In the genomic region with DNA sequence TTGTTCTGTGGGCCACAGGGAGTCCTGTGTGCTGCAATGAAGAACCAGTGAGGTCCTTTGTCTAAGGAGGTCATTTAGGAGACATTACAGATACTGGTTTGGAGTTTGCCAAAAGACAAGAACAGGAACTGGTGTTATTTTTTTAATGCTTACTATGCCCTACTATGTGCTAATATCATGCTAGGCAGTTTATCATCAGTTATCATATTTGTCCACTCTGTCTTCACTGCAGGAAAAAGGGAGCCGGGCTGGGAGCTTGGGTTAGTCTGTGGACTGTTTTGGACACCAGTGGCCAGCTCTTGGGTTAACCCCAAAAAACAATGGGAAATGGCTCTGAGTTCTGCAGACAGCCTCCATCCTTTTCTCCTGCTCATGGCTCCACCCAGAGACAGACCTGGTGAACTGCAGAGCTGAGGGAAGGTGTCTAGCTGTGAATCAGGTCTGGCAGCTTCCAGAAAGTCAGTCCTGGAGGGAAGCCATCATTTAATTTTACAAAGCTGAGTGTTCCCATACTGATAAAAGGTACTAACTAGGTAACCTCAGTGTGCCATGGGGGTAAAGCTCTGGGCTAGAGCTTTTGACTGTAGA, we compare ENCODE assay signal across 8 cellular contexts.
DNase-seq lines count a peak whose midpoint lies in the region; ATAC-seq, FAIRE-seq and TF ChIP-seq lines count a peak whose summit lies in the region.

No MANE protein-coding gene starts in this region.

- H3K36me3 ChIP-seq in astrocyte (ENCODE audit: insufficient read depth, low read length) = peaks cover 9% of the 10 kb centered on the region

- no peaks in the 10 kb centered on the region for H3K4me1 ChIP-seq in astrocyte (ENCODE audit: insufficient read depth, low read length)

- H3K36me3 Mint-ChIP-seq in activated naive CD8-positive, alpha-beta T cell = peaks cover 16% of the 10 kb centered on the region
- H3K36me3 Mint-ChIP-seq in activated naive CD8-positive, alpha-beta T cell treated with anti-CD3 and anti-CD28 coated beads, Interleukin-2, amount 50 U/mL, for 24 hours (ENCODE audit: low read depth) = peaks cover 57% of the 10 kb centered on the region
- H3K36me3 Mint-ChIP-seq in astrocyte (ENCODE audit: low read depth, unreplicated experiment) = peaks cover 19% of the 10 kb centered on the region

- H3K9me3 ChIP-seq in astrocyte (ENCODE audit: insufficient read depth, low read depth, low read length) = no peaks in the 10 kb centered on the region

- peaks cover 18% of the 10 kb centered on the region for H4K20me1 ChIP-seq in astrocyte (ENCODE audit: insufficient read depth, low read length)

- H3K4me1 Mint-ChIP-seq in activated naive CD8-positive, alpha-beta T cell (ENCODE audit: low read depth) = peaks cover 35% of the 10 kb centered on the region
- peaks cover 33% of the 10 kb centered on the region for H3K4me1 Mint-ChIP-seq in activated naive CD8-positive, alpha-beta T cell treated with anti-CD3 and anti-CD28 coated beads, Interleukin-2, amount 50 U/mL, for 24 hours
- H3K4me1 Mint-ChIP-seq in astrocyte (ENCODE audit: low read depth, unreplicated experiment) = peaks cover 2% of the 10 kb centered on the region

- H3K27ac Mint-ChIP-seq in activated naive CD8-positive, alpha-beta T cell = peak overlapping the region; percentile 90
- H3K27ac Mint-ChIP-seq in activated naive CD8-positive, alpha-beta T cell treated with anti-CD3 and anti-CD28 coated beads, Interleukin-2, amount 50 U/mL, for 24 hours = no peak overlapping the region
- H3K27ac Mint-ChIP-seq in astrocyte (ENCODE audit: unreplicated experiment) = peak overlapping the region; percentile 28

- peak; percentile 50 for TF ChIP-seq RAD21 in Ishikawa (IDR thresholded peaks at IDR 0.05; ENCODE audit: low read depth)

- H3K27ac ChIP-seq in astrocyte (ENCODE audit: low read depth, low read length) = no peak overlapping the region

- no peaks in the 10 kb centered on the region for H3K27me3 Mint-ChIP-seq in activated naive CD8-positive, alpha-beta T cell
- H3K27me3 Mint-ChIP-seq in activated naive CD8-positive, alpha-beta T cell treated with anti-CD3 and anti-CD28 coated beads, Interleukin-2, amount 50 U/mL, for 24 hours = peaks cover 2% of the 10 kb centered on the region
- no peaks in the 10 kb centered on the region for H3K27me3 Mint-ChIP-seq in astrocyte (ENCODE audit: low read depth, unreplicated experiment)

- no peak overlapping the region for H3K9ac ChIP-seq in astrocyte (ENCODE audit: low read length)

- no peak overlapping the region for H3K4me3 ChIP-seq in astrocyte (ENCODE audit: insufficient read depth, low read depth, low read length)

- H3K9me3 Mint-ChIP-seq in activated naive CD8-positive, alpha-beta T cell (ENCODE audit: low read depth) = no peaks in the 10 kb centered on the region
- no peaks in the 10 kb centered on the region for H3K9me3 Mint-ChIP-seq in activated naive CD8-positive, alpha-beta T cell treated with anti-CD3 and anti-CD28 coated beads, Interleukin-2, amount 50 U/mL, for 24 hours
- H3K9me3 Mint-ChIP-seq in astrocyte (ENCODE audit: unreplicated experiment) = no peaks in the 10 kb centered on the region

- no peak for DNase-seq in activated naive CD8-positive, alpha-beta T cell treated with anti-CD3 and anti-CD28 coated beads, Interleukin-2, amount 50 U/mL, for 24 hours
- DNase-seq in astrocyte (ENCODE audit: low read depth) = peak; percentile 7
- DNase-seq in kidney glomerular epithelial cell (lab: John Stamatoyannopoulos, UW) = peak; percentile 0

- H3K4me2 ChIP-seq in astrocyte (ENCODE audit: low read length) = no peak overlapping the region

- peak overlapping the region; percentile 40 for H3K4me3 Mint-ChIP-seq in activated naive CD8-positive, alpha-beta T cell
- no peak overlapping the region for H3K4me3 Mint-ChIP-seq in activated naive CD8-positive, alpha-beta T cell treated with anti-CD3 and anti-CD28 coated beads, Interleukin-2, amount 50 U/mL, for 24 hours
- no peak overlapping the region for H3K4me3 Mint-ChIP-seq in astrocyte (ENCODE audit: unreplicated experiment)

- H3K27me3 ChIP-seq in astrocyte (ENCODE audit: insufficient read depth, low read length) = no peaks in the 10 kb centered on the region

- TF ChIP-seq CTCF in astrocyte (IDR thresholded peaks at IDR 0.05; ENCODE audit: insufficient read depth, low read depth, low read length) = peak; percentile 32

- H2AFZ ChIP-seq in astrocyte (ENCODE audit: low read depth, low read length) = no peak overlapping the region

- no peaks in the 10 kb centered on the region for H3K79me2 ChIP-seq in astrocyte (ENCODE audit: insufficient read depth, low read length)

- no peak for FAIRE-seq in astrocyte (lab: Jason Lieb, UNC)

- no peak for ATAC-seq in activated naive CD8-positive, alpha-beta T cell treated with anti-CD3 and anti-CD28 coated beads, Interleukin-2, amount 50 U/mL, for 24 hours
- ATAC-seq in GM19467 (IDR thresholded peaks at IDR 0.05; ENCODE audit: unreplicated experiment) (no peak), HG02970 (IDR thresholded peaks at IDR 0.05; ENCODE audit: low FRiP score, unreplicated experiment) (no peak), HG03280 (IDR thresholded peaks at IDR 0.05; ENCODE audit: unreplicated experiment) (no peak)

- no peak for TF ChIP-seq EP300 in Ishikawa (IDR thresholded peaks at IDR 0.05; ENCODE audit: borderline replicate concordance)

TF ChIP-seq in Ishikawa, 13 proteins besides CTCF, POLR2A, EP300 and RAD21:
- TF ChIP-seq FOXM1 (IDR thresholded peaks at IDR 0.05; ENCODE audit: borderline replicate concordance, low read depth) (no peak), YY1 (IDR thresholded peaks at IDR 0.05; ENCODE audit: low read depth) (no peak), TCF12 (IDR thresholded peaks at IDR 0.05; ENCODE audit: low read depth) (no peak), TAF1 (IDR thresholded peaks at IDR 0.05; ENCODE audit: low read depth) (no peak), EGR1 (IDR thresholded peaks at IDR 0.05) (no peak), CREB1 (IDR thresholded peaks at IDR 0.05; ENCODE audit: low read depth) (no peak), CEBPB (IDR thresholded peaks at IDR 0.05) (no peak), ZBTB7A (IDR thresholded peaks at IDR 0.05; ENCODE audit: low read depth) (no peak), NFIC (IDR thresholded peaks at IDR 0.05) (no peak), TEAD4 (IDR thresholded peaks at IDR 0.05) (no peak)
- TF ChIP-seq, protein P1, sequence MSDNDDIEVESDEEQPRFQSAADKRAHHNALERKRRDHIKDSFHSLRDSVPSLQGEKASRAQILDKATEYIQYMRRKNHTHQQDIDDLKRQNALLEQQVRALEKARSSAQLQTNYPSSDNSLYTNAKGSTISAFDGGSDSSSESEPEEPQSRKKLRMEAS (IDR thresholded peaks at IDR 0.05) = no peak
- TF ChIP-seq, protein P2, sequence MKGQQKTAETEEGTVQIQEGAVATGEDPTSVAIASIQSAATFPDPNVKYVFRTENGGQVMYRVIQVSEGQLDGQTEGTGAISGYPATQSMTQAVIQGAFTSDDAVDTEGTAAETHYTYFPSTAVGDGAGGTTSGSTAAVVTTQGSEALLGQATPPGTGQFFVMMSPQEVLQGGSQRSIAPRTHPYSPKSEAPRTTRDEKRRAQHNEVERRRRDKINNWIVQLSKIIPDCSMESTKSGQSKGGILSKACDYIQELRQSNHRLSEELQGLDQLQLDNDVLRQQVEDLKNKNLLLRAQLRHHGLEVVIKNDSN (IDR thresholded peaks at IDR 0.05) = no peak
- TF ChIP-seq, protein P3, sequence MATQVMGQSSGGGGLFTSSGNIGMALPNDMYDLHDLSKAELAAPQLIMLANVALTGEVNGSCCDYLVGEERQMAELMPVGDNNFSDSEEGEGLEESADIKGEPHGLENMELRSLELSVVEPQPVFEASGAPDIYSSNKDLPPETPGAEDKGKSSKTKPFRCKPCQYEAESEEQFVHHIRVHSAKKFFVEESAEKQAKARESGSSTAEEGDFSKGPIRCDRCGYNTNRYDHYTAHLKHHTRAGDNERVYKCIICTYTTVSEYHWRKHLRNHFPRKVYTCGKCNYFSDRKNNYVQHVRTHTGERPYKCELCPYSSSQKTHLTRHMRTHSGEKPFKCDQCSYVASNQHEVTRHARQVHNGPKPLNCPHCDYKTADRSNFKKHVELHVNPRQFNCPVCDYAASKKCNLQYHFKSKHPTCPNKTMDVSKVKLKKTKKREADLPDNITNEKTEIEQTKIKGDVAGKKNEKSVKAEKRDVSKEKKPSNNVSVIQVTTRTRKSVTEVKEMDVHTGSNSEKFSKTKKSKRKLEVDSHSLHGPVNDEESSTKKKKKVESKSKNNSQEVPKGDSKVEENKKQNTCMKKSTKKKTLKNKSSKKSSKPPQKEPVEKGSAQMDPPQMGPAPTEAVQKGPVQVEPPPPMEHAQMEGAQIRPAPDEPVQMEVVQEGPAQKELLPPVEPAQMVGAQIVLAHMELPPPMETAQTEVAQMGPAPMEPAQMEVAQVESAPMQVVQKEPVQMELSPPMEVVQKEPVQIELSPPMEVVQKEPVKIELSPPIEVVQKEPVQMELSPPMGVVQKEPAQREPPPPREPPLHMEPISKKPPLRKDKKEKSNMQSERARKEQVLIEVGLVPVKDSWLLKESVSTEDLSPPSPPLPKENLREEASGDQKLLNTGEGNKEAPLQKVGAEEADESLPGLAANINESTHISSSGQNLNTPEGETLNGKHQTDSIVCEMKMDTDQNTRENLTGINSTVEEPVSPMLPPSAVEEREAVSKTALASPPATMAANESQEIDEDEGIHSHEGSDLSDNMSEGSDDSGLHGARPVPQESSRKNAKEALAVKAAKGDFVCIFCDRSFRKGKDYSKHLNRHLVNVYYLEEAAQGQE (IDR thresholded peaks at IDR 0.05; ENCODE audit: low read depth) = no peak
